ENCODE assay signal across 9 cellular contexts in genomic region chr2:127220807-127221527, GRCh38. TPM values are rescaled to one million over a fixed set of nuclear protein-coding genes. Genes with fewer than 3 reads are reported as not detected.
DNase-seq lines count a peak whose midpoint lies in the region; TF ChIP-seq lines count a peak whose summit lies in the region.
"Had no signal": no experiment of that assay in that cellular context is flagged by ENCODE, and none has a peak within 500 bp of the region (broad histone marks: within the 10 kb centered on the region; RNA-seq: fewer than 3 reads in every experiment).

No MANE protein-coding gene starts in this region.

- 23% methylated on average over 29 of the region's 31 CpGs for WGBS in HUES64

- CTCF ChIA-PET in Calu3 (lab: Charles Lee), result interaction anchor here (0.6 to 0.8 kb wide), 2 partner anchors 272 to 1101 kb away, joined by 3 to 9 read pairs; no protein-coding TSS in a partner anchor

- H3K36me3 Mint-ChIP-seq in Calu3 (ENCODE audit: insufficient read depth, unreplicated experiment) (peaks cover 26% of the 10 kb centered on the region), neural progenitor cell (no peaks in the 10 kb centered on the region)

- H3K9me3 Mint-ChIP-seq in Calu3 (ENCODE audit: low read depth, unreplicated experiment) (no peaks in the 10 kb centered on the region), neural progenitor cell (peaks cover 2% of the 10 kb centered on the region)

- peaks cover 32% of the 10 kb centered on the region for H3K79me2 ChIP-seq in neural progenitor cell (ENCODE audit: low read depth)

- H3K27ac ChIP-seq in HUES64 (ENCODE audit: low read depth, low read length) (no peak overlapping the region; the same call in 1 of the 2 replicates), neural progenitor cell (peak overlapping the region; percentile 84), colonic mucosa (no peak overlapping the region)
- H3K27ac ChIP-seq: SJSA1 had no signal

- H3K27me3 Mint-ChIP-seq in Calu3 (ENCODE audit: unreplicated experiment) (peaks cover 67% of the 10 kb centered on the region), neural progenitor cell (ENCODE audit: insufficient read depth, low read depth) (peaks cover 9% of the 10 kb centered on the region)

- H3K9me3 ChIP-seq in HUES64 (ENCODE audit: insufficient read depth, low read depth, low read length) (no peaks in the 10 kb centered on the region), neural progenitor cell (ENCODE audit: low read depth) (no peaks in the 10 kb centered on the region), colonic mucosa (no peaks in the 10 kb centered on the region)
- H3K9me3 ChIP-seq: SJSA1 had no signal

- H2AFZ ChIP-seq in neural progenitor cell (replicated peaks), result peak overlapping the region; percentile 72

- peaks cover 42% of the 10 kb centered on the region for H3K4me1 Mint-ChIP-seq in Calu3 (ENCODE audit: low read depth, unreplicated experiment)
- peaks cover 23% of the 10 kb centered on the region for H3K4me1 Mint-ChIP-seq in neural progenitor cell

- BruUV-seq in Calu3 (replicated peaks; lab: Mats Ljungman, UMichigan), result no TSS peak

- TF ChIP-seq CTCF in Calu3 (IDR thresholded peaks at IDR 0.05; ENCODE audit: unreplicated experiment), result no peak
- no peak for TF ChIP-seq CTCF in neural progenitor cell (IDR thresholded peaks at IDR 0.05)
- no peak for TF ChIP-seq CTCF in colonic mucosa (IDR thresholded peaks at IDR 0.05)

- H3K4me2 ChIP-seq in neural progenitor cell, result peak overlapping the region; percentile 88

- H3K4me3 Mint-ChIP-seq in Calu3 (ENCODE audit: low read depth, unreplicated experiment) (peak overlapping the region; percentile 74), neural progenitor cell (peak overlapping the region; percentile 98)

- H3K4me3 ChIP-seq in HUES64 (ENCODE audit: low read length) (peak overlapping the region; percentile 63), neural progenitor cell (peak overlapping the region; percentile 100), colonic mucosa (no peak overlapping the region)

- no peak for DNase-seq in Calu3
- peak; percentile 68 for DNase-seq in ecto neural progenitor cell (ENCODE audit: low spot score)
- DNase-seq in neural progenitor cell (ENCODE audit: low spot score), result peak; percentile 65
- DNase-seq in MV-4-11 (lab: John Stamatoyannopoulos, UW), result no peak
- no peak for DNase-seq in colonic mucosa
- no peak for DNase-seq in glomerular visceral epithelial cell (ENCODE audit: extremely low spot score)
- DNase-seq: immature natural killer cell had no signal

- intact Hi-C loops in Calu3 (cut with micrococcal nuclease; ENCODE audit: unreplicated experiment), result no loop called here
- intact Hi-C loops in colonic mucosa (cut with DNase I), result no loop called here

- peaks cover 11% of the 10 kb centered on the region; the same call in 1 of the 2 replicates for H3K4me1 ChIP-seq in HUES64 (ENCODE audit: insufficient read depth, low read length)
- H3K4me1 ChIP-seq in neural progenitor cell, result peaks cover 22% of the 10 kb centered on the region
- H3K4me1 ChIP-seq in colonic mucosa, result peaks cover 1% of the 10 kb centered on the region

- peak overlapping the region; percentile 78 for H3K9ac ChIP-seq in HUES64 (ENCODE audit: low read depth, low read length)
- H3K9ac ChIP-seq in neural progenitor cell, result no peak overlapping the region
- no peak overlapping the region for H3K9ac ChIP-seq in colonic mucosa (ENCODE audit: low read depth in 2 of 2, low read length in 2 of 2)

- H3K27ac Mint-ChIP-seq in Calu3 (ENCODE audit: unreplicated experiment) (peak overlapping the region; percentile 27), neural progenitor cell (peak overlapping the region; percentile 94)
- H3K27ac Mint-ChIP-seq: immature natural killer cell had no signal

- H3K27me3 ChIP-seq in HUES64 (ENCODE audit: insufficient read depth, low read length) (peaks cover 31% of the 10 kb centered on the region), neural progenitor cell (peaks cover 14% of the 10 kb centered on the region), colonic mucosa (peaks cover 40% of the 10 kb centered on the region)
- H3K27me3 ChIP-seq: SJSA1 had no signal

- H3F3A ChIP-seq in neural progenitor cell (ENCODE audit: low read depth), result peaks cover 15% of the 10 kb centered on the region

- H4K20me1 ChIP-seq in neural progenitor cell (ENCODE audit: low read depth), result no peaks in the 10 kb centered on the region

- H3K36me3 ChIP-seq in HUES64 (ENCODE audit: insufficient read depth, low read length) (no peaks in the 10 kb centered on the region), neural progenitor cell (no peaks in the 10 kb centered on the region), colonic mucosa (no peaks in the 10 kb centered on the region)
- H3K36me3 ChIP-seq: SJSA1 had no signal

RNA-seq across cellular contexts. Expression of gene CYP27C1, which starts 0.9 kb away (rescaled TPM):
- total RNA-seq in Calu3 (2022) (0.07 TPM in 1 of 2 replicates, not detected in the other), neural progenitor cell (ENCODE audit: low replicate concordance) (3.0 and 3.8 TPM in 2 replicates), colonic mucosa (under 1 TPM in 1 of 2 donors, not detected in 1; 0.19 TPM)
- 1.7 TPM for polyA plus RNA-seq in HUES64 (2013, experiment 1 of 2)
- polyA plus RNA-seq in HUES64 (2013, experiment 2 of 2), result 1.7 TPM
- polyA plus RNA-seq: immature natural killer cell had no signal

Comparison
In these comparisons a context has a peak if more than half of its experiments do, and no peak if none do; other contexts are left out.
1. DNase-seq: peak in ecto neural progenitor cell (single experiment) and neural progenitor cell (single experiment); none in Calu3 (single experiment), MV-4-11 (single experiment), colonic mucosa (single experiment) and glomerular visceral epithelial cell (single experiment).